Comparison of ENCODE assay signal across 16 cellular contexts in genomic region chr6:106745396-106745795, GRCh38.
DNase-seq lines count a peak whose midpoint lies in the region; TF ChIP-seq lines count a peak whose summit lies in the region.
"Had no signal": no experiment of that assay in that cellular context is flagged by ENCODE, and none has a peak within 500 bp of the region (broad histone marks: within the 10 kb centered on the region; RNA-seq: fewer than 3 reads in every experiment).

No MANE protein-coding gene starts in this region.

- TF ChIP-seq CTCF in transverse colon (IDR thresholded peaks at IDR 0.05): no peak

- no peak overlapping the region for H3K4me3 ChIP-seq in transverse colon
- no peak overlapping the region for H3K4me3 ChIP-seq in GM23248
- H3K4me3 ChIP-seq: dorsolateral prefrontal cortex had no signal

- TF ChIP-seq EP300 in transverse colon (IDR thresholded peaks at IDR 0.05; ENCODE audit: low read depth): no peak

- H3K9me2 ChIP-seq in GM23248 (ENCODE audit: insufficient read depth): no peaks in the 10 kb centered on the region

- H3K4me1 ChIP-seq in transverse colon (peaks cover 0 to 79% (median 25%) of the 10 kb centered on the region in 4 donors), GM23248 (ENCODE audit: insufficient read depth) (no peaks in the 10 kb centered on the region)

- WGBS in transverse colon (ENCODE audit: low coverage in 1 of 2), 2 donors: 38% methylated on average over 1 of the region's 1 CpG; no CpG with 5 or more reads in 1 of the 2 donors
- WGBS in GM23248 (ENCODE audit: low coverage in 1 of 2, low lambda C conversion rate in 2 of 2, missing lambda C conversion rate in 2 of 2), 2 experiments: 0 to 5% methylated on average over 1 of the region's 1 CpG

- no peak overlapping the region for H3K4me2 ChIP-seq in GM23248 (ENCODE audit: unreplicated experiment)

- H3K36me3 ChIP-seq in transverse colon (no peaks in the 10 kb centered on the region), GM23248 (ENCODE audit: low read depth) (no peaks in the 10 kb centered on the region)

- no peaks in the 10 kb centered on the region for H3K79me2 ChIP-seq in GM23248 (ENCODE audit: insufficient read depth)

- no peaks in the 10 kb centered on the region for H4K20me1 ChIP-seq in GM23248 (ENCODE audit: insufficient read depth)

- in situ Hi-C loops in transverse colon (cut with MboI; ENCODE audit: low pct_ligation_motif_present in 1 of 4, low pct_unique_long_range_greater_than_20kb in 1 of 4, low sequenced_read_pairs in 3 of 4): no loop called here
- in situ Hi-C loops in GM23248 (cut with MboI): no loop called here

- no peak overlapping the region for H2AFZ ChIP-seq in GM23248

- H3K27ac ChIP-seq in epithelial cell of prostate (peak overlapping the region; percentile 96), transverse colon (peak overlapping the region; percentile 76 to 84 (median 82)), GM23248 (no peak overlapping the region)
- H3K27ac ChIP-seq: dorsolateral prefrontal cortex had no signal

- TF ChIP-seq POLR2A in transverse colon (IDR thresholded peaks at IDR 0.05): no peak

- no peak overlapping the region for H3K9ac ChIP-seq in GM23248

- H3K9me3 ChIP-seq in transverse colon (no peaks in the 10 kb centered on the region), GM23248 (ENCODE audit: low read depth) (no peaks in the 10 kb centered on the region)

- DNase-seq in NCI-H1417 (lab: John Stamatoyannopoulos, UW) (peak; percentile 11 to 62 (median 32)), NCI-H1417 treated with DMSO at 0.1 percent for 48 hours (lab: John Stamatoyannopoulos, UW) (no peak), NCI-H748 (lab: John Stamatoyannopoulos, UW; ENCODE audit: unreplicated experiment) (peak; percentile 79), epithelial cell of prostate (ENCODE audit: low read depth, low spot score) (no peak), transverse colon (no peak), GM23248 (no peak), glomerular visceral epithelial cell (ENCODE audit: extremely low spot score) (no peak)
- DNase-seq in stimulated activated CD4-positive, alpha-beta T cell treated with anti-CD3 and anti-CD28 coated beads, Interleukin-2, amount 100 ng/mL, for 24 hours: no peak
- DNase-seq: activated B cell treated with CpG ODN at 0.5 μM for 24 hours; activated CD8-positive, alpha-beta memory T cell treated with anti-CD3 and anti-CD28 coated beads for 24 hours; activated naive CD8-positive, alpha-beta T cell treated with anti-CD3 and anti-CD28 coated beads, Interleukin-2, amount 10 ng/mL, durations not matched to agents 7 days and 5 days; dorsolateral prefrontal cortex; immature natural killer cell; NCI-H187; stimulated activated CD4-positive, alpha-beta T cell treated with anti-CD3 and anti-CD28 coated beads, Interleukin-12 subunit alpha, Interleukin-12 subunit beta, amount 100 ng/mL, for 4 hours; stimulated activated naive B cell treated with anti-CD40 and anti-IgM and Interleukin-4, amounts not matched to agents 10 μg/mL and 1 μg/mL and 100 μg/mL, for 72 hours had no signal

- intact Hi-C loops in transverse colon (cut with DNase I; ENCODE audit: low total_unique reads): no loop called here

- no peaks in the 10 kb centered on the region for H3F3A ChIP-seq in GM23248 (ENCODE audit: insufficient read depth)

- H3K27me3 ChIP-seq in transverse colon: no peaks in the 10 kb centered on the region
- H3K27me3 ChIP-seq in GM23248 (replicated peaks; ENCODE audit: insufficient read depth): peaks cover 9% of the 10 kb centered on the region; the same call in 1 of the 2 replicates

Comparison
In these comparisons a context has a peak if more than half of its experiments do, and no peak if none do; other contexts are left out.
1. DNase-seq: peak in NCI-H1417 (3 of 3) and NCI-H748 (single experiment); none in NCI-H1417 treated with DMSO at 0.1 percent for 48 hours (single experiment), epithelial cell of prostate (single experiment), transverse colon (single experiment), GM23248 (single experiment), stimulated activated CD4-positive, alpha-beta T cell treated with anti-CD3 and anti-CD28 coated beads, Interleukin-2, amount 100 ng/mL, for 24 hours (0 of 2) and glomerular visceral epithelial cell (single experiment).